Comparison of ENCODE assay signal across 1 cellular context in the genomic region with DNA sequence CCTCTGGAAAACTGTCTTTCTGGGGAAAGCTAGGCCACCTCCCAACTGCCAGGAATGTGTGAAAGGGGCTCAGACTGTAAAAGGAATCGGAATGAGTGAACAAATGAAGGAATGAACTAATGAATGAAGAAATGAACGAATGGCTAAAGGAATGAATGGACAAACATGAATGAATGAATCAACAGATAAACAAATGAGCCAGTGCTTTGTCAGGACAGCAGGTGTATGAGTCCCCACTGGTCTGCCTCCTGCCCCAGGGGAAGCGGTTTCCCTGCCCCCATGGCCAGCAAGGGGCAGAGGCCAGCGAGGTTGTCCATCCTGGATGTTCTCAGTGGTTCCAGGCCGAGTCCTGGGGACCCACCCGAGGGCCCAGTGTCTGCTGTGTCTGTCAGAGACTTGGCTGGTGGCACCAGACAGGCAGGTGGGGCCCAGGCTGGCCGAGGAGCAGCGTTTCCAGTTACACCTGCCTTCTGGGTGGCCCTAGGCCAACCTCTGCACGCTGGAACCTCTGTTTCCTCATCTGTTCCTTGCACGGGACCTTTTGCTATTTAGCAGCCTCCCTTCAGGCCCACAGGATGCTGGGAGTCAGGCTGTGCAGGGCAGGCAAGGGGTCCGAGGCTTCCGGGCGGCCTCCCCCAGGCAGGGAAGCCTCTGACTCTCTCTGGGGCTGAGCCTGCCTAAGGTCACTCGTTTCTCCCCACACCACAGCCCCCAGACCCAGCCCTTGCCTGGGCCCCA.
TF ChIP-seq lines count a peak whose summit lies in the region.

No MANE protein-coding gene starts in this region.

TF ChIP-seq in endothelial cell of umbilical vein, 7 proteins besides CTCF, POLR2A, EP300 and RAD21:
- no peak for TF ChIP-seq MYC (IDR thresholded peaks at IDR 0.05; ENCODE audit: low read depth, low read length)
- no peak for TF ChIP-seq JUN (IDR thresholded peaks at IDR 0.05; ENCODE audit: borderline replicate concordance, insufficient read depth, insufficient read length, low read depth)
- TF ChIP-seq FOS (IDR thresholded peaks at IDR 0.05; ENCODE audit: borderline replicate concordance, insufficient read depth, low read length) = no peak
- TF ChIP-seq EZH2 (IDR thresholded peaks at IDR 0.05; ENCODE audit: borderline replicate concordance, low read depth, low read length, severe bottlenecking) = no peak
- TF ChIP-seq, protein P1, sequence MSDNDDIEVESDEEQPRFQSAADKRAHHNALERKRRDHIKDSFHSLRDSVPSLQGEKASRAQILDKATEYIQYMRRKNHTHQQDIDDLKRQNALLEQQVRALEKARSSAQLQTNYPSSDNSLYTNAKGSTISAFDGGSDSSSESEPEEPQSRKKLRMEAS (IDR thresholded peaks at IDR 0.05; ENCODE audit: insufficient read depth, insufficient read length) = no peak
- TF ChIP-seq GATA2 (IDR thresholded peaks at IDR 0.05; ENCODE audit: insufficient read depth, insufficient read length, low read depth, low read length) = no peak
- no peak for TF ChIP-seq POLR2AphosphoS5 (IDR thresholded peaks at IDR 0.05; ENCODE audit: insufficient read depth, low read depth, low read length)
